ENCODE assay signal across 8 cellular contexts in the genomic region with DNA sequence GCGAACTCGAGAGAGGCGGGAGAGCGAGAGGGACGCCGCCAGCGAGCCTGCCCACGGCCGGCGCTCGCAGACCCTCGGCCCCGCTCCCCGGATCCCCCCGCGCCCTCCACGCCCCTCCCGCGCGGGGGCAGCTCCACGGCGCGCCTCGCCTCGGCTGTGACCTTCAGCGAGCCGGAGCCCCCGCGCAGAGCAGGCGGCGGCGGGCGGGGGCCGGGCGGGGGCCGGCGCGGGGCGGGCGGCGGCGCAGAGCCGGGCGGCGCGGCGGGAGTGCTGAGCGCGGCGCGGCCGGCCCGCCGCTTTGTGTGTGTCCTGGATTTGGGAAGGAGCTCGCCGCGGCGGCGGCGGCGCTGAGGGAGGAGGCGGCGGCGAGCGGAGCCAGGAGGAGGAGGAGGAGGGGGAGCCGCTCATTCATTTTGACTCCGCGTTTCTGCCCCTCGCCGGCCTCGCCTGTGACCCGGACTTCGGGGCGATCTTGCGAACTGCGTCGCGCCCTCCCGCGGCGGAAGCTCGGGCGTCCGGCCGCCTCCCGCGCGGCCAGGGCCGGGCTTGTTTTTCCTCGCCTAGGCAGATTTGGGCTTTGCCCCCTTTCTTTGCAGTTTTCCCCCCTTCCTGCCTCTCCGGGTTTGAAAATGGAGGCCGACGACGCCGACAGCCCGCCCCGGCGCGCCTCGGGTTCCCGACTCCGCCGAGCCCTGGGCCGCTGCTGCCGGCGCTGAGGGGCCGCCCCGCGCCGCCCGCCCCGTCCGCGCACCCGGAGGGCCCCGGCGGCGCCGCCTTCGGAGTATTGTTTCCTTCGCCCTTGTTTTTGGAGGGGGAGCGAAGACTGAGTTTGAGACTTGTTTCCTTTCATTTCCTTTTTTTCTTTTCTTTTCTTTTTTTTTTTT. TPM values are rescaled to one million over a fixed set of nuclear protein-coding genes. Genes with fewer than 3 reads are reported as not detected.
DNase-seq lines count a peak whose midpoint lies in the region; ATAC-seq lines count a peak whose summit lies in the region.

No MANE protein-coding gene starts in this region.

- no peaks in the 10 kb centered on the region for H3K27me3 Mint-ChIP-seq in stimulated activated naive CD8-positive, alpha-beta T cell treated with anti-CD3 and anti-CD28 coated beads, Interleukin-15, amount 100 ng/mL, for 72 hours

- H3K4me1 ChIP-seq in endocrine pancreas (ENCODE audit: control insufficient read depth, insufficient read depth, low read length) (peaks cover 5% of the 10 kb centered on the region), mesendoderm (ENCODE audit: control insufficient read depth, low read depth, low read length) (peaks cover 2% of the 10 kb centered on the region)

- H3K9ac ChIP-seq in endocrine pancreas (ENCODE audit: control insufficient read depth, insufficient read depth, low read length) (peak overlapping the region; percentile 85), mesendoderm (ENCODE audit: low read length) (peak overlapping the region; percentile 82)

- H3K27ac ChIP-seq in mesendoderm (ENCODE audit: low read depth, low read length), result peak overlapping the region; percentile 90

- peak; percentile 63 for DNase-seq in GM03348 (ENCODE audit: low spot score)
- DNase-seq in Kasumi-1 (lab: John Stamatoyannopoulos, UW), result peak; percentile 13 to 39
- DNase-seq in activated CD4-positive, alpha-beta T cell treated with anti-CD3 and anti-CD28 coated beads, Interleukin-2, amount 50 U/mL, for 48 hours, result peak; percentile 37 to 40
- peak; percentile 78 for DNase-seq in mesendoderm
- peak; percentile 48 to 63 for DNase-seq in stimulated activated naive CD8-positive, alpha-beta T cell treated with anti-CD3 and anti-CD28 coated beads, Interleukin-15, amount 100 ng/mL, for 72 hours
- DNase-seq in DMS153 (lab: John Stamatoyannopoulos, UW), result no peak

- H3K79me2 ChIP-seq in mesendoderm (ENCODE audit: control insufficient read depth, insufficient read depth, low read length), result peaks cover 47% of the 10 kb centered on the region

- peak overlapping the region; percentile 98 for H2BK120ac ChIP-seq in mesendoderm (ENCODE audit: low read depth, low read length)

- no peak overlapping the region for H2BK5ac ChIP-seq in mesendoderm (ENCODE audit: low read length)

- peak overlapping the region; percentile 88 for H3K56ac ChIP-seq in mesendoderm (ENCODE audit: low read length)

- H4K5ac ChIP-seq in mesendoderm (ENCODE audit: low read length), result no peak overlapping the region

- H2AK5ac ChIP-seq in mesendoderm (ENCODE audit: low read length), result no peak overlapping the region

- peak overlapping the region; percentile 92 for H3K18ac ChIP-seq in mesendoderm (ENCODE audit: low read length)

- no peaks in the 10 kb centered on the region for H3K79me1 ChIP-seq in mesendoderm (ENCODE audit: low read length)

- H3K4me2 ChIP-seq in mesendoderm (ENCODE audit: low read length), result no peak overlapping the region

- H3K23ac ChIP-seq in mesendoderm (ENCODE audit: low read length), result peak overlapping the region; percentile 1

- no peaks in the 10 kb centered on the region for H3K9me3 Mint-ChIP-seq in stimulated activated naive CD8-positive, alpha-beta T cell treated with anti-CD3 and anti-CD28 coated beads, Interleukin-15, amount 100 ng/mL, for 72 hours

- peak overlapping the region; percentile 83 to 96 for H3K4me3 Mint-ChIP-seq in stimulated activated naive CD8-positive, alpha-beta T cell treated with anti-CD3 and anti-CD28 coated beads, Interleukin-15, amount 100 ng/mL, for 72 hours

- no peaks in the 10 kb centered on the region for H3K27me3 ChIP-seq in endocrine pancreas (ENCODE audit: control insufficient read depth, insufficient read depth, low read length)
- no peaks in the 10 kb centered on the region for H3K27me3 ChIP-seq in mesendoderm (ENCODE audit: insufficient read depth, low read length, poor library complexity)

- H3K9me3 ChIP-seq in endocrine pancreas (ENCODE audit: control insufficient read depth, low read length), result no peaks in the 10 kb centered on the region

- peak overlapping the region; percentile 84 for H3K4ac ChIP-seq in mesendoderm (ENCODE audit: low read depth, low read length)

- WGBS in mesendoderm (ENCODE audit: extremely low coverage, insufficient coverage, low lambda C conversion rate), result no CpG with 5 or more reads among the region's 122 CpGs

- H2BK15ac ChIP-seq in mesendoderm (replicated peaks; ENCODE audit: low read depth), result peak overlapping the region; percentile 62

- H4K8ac ChIP-seq in mesendoderm (ENCODE audit: low read depth, low read length), result peak overlapping the region; percentile 89

- H3K4me1 Mint-ChIP-seq in stimulated activated naive CD8-positive, alpha-beta T cell treated with anti-CD3 and anti-CD28 coated beads, Interleukin-15, amount 100 ng/mL, for 72 hours, result peaks cover 43% of the 10 kb centered on the region

- peak; percentile 19 for ATAC-seq in GM21737 (IDR thresholded peaks at IDR 0.05; ENCODE audit: unreplicated experiment)
- ATAC-seq in stimulated activated naive CD8-positive, alpha-beta T cell treated with anti-CD3 and anti-CD28 coated beads, Interleukin-15, amount 100 ng/mL, for 72 hours, result peak; percentile 22

- H3K27ac Mint-ChIP-seq in stimulated activated naive CD8-positive, alpha-beta T cell treated with anti-CD3 and anti-CD28 coated beads, Interleukin-15, amount 100 ng/mL, for 72 hours, result peak overlapping the region; percentile 92 to 96

- H3K36me3 ChIP-seq in endocrine pancreas (ENCODE audit: control insufficient read depth, insufficient read depth, low read length) (no peaks in the 10 kb centered on the region), mesendoderm (ENCODE audit: control insufficient read depth, insufficient read depth, low read length) (no peaks in the 10 kb centered on the region)

- H3K4me3 ChIP-seq in endocrine pancreas (ENCODE audit: control insufficient read depth, insufficient read depth, low read length) (peak overlapping the region; percentile 28), mesendoderm (ENCODE audit: low read length) (peak overlapping the region; percentile 66)

RNA-seq across cellular contexts. Expression of a gene that starts 0.6 kb away (rescaled TPM):
- polyA plus RNA-seq in mesendoderm (2013, experiment 1 of 2), result 42.5 TPM
- 43.6 TPM for polyA plus RNA-seq in mesendoderm (2013, experiment 2 of 2)
